In genomic region chrX:63488546-63489373, GRCh38 we compare ENCODE assay signal across 17 cellular contexts.
"Had no signal": no experiment of that assay in that cellular context is flagged by ENCODE, and none has a peak within 500 bp of the region (broad histone marks: within the 10 kb centered on the region; RNA-seq: fewer than 3 reads in every experiment).

No MANE protein-coding gene starts in this region.

- H3K4me1 Mint-ChIP-seq: neural crest cell had no signal

- H3K27ac ChIP-seq: epithelial cell of prostate, esophagus muscularis mucosa, right atrium auricular region, sigmoid colon, skin epidermis, stomach had no signal

- H3K27ac Mint-ChIP-seq: dendritic cell treated with granulocyte-macrophage colony-stimulating factor and Interleukin-4, amounts not matched to agents 40 ng/mL and 50 ng/mL, for 4 days; type B pancreatic cell had no signal

- H3K9me3 Mint-ChIP-seq: effector memory CD8-positive, alpha-beta T cell; type B pancreatic cell had no signal

- DNase-seq: effector memory CD8-positive, alpha-beta T cell; kidney; left cardiac atrium; mucosa of descending colon; naive thymus-derived CD8-positive, alpha-beta T cell; sigmoid colon; stimulated activated CD4-positive, alpha-beta T cell treated with anti-CD3 and anti-CD28 coated beads, Interleukin-2, amount 100 ng/mL, for 24 hours; stimulated activated CD4-positive, alpha-beta T cell treated with anti-CD3 and anti-CD28 coated beads, Interleukin-4, amount 100 ng/mL, for 4 hours; stimulated activated naive CD4-positive, alpha-beta T cell; stomach had no signal

- H3K36me3 ChIP-seq: esophagus muscularis mucosa, right atrium auricular region, sigmoid colon, stomach had no signal

- H3K4me1 ChIP-seq: stomach had no signal

- ATAC-seq: effector memory CD8-positive, alpha-beta T cell; left cardiac atrium; mucosa of descending colon; naive thymus-derived CD8-positive, alpha-beta T cell had no signal

- H3K4me3 Mint-ChIP-seq: dendritic cell treated with granulocyte-macrophage colony-stimulating factor and Interleukin-4, amounts not matched to agents 40 ng/mL and 50 ng/mL, for 4 days; effector memory CD8-positive, alpha-beta T cell; naive thymus-derived CD8-positive, alpha-beta T cell; neural crest cell; type B pancreatic cell had no signal

- H3K36me3 Mint-ChIP-seq: type B pancreatic cell had no signal

- H3K9me3 ChIP-seq: esophagus muscularis mucosa, mucosa of descending colon, right atrium auricular region, sigmoid colon had no signal

- H3K27me3 Mint-ChIP-seq: dendritic cell treated with granulocyte-macrophage colony-stimulating factor and Interleukin-4, amounts not matched to agents 40 ng/mL and 50 ng/mL, for 4 days; effector memory CD8-positive, alpha-beta T cell; naive thymus-derived CD8-positive, alpha-beta T cell; type B pancreatic cell had no signal

- H3K4me3 ChIP-seq: esophagus muscularis mucosa, mucosa of descending colon, right atrium auricular region, sigmoid colon, skin epidermis, stomach had no signal
